1 cellular context compared by ENCODE assay signal in genomic region chr2:168780671-168781071, GRCh38.
TF ChIP-seq lines count a peak whose summit lies in the region.

No MANE protein-coding gene starts in this region.

TF ChIP-seq in HepG2, 621 proteins besides CTCF, POLR2A, EP300 and RAD21 (continued from another document and continues in another):
- TF ChIP-seq, protein P1, sequence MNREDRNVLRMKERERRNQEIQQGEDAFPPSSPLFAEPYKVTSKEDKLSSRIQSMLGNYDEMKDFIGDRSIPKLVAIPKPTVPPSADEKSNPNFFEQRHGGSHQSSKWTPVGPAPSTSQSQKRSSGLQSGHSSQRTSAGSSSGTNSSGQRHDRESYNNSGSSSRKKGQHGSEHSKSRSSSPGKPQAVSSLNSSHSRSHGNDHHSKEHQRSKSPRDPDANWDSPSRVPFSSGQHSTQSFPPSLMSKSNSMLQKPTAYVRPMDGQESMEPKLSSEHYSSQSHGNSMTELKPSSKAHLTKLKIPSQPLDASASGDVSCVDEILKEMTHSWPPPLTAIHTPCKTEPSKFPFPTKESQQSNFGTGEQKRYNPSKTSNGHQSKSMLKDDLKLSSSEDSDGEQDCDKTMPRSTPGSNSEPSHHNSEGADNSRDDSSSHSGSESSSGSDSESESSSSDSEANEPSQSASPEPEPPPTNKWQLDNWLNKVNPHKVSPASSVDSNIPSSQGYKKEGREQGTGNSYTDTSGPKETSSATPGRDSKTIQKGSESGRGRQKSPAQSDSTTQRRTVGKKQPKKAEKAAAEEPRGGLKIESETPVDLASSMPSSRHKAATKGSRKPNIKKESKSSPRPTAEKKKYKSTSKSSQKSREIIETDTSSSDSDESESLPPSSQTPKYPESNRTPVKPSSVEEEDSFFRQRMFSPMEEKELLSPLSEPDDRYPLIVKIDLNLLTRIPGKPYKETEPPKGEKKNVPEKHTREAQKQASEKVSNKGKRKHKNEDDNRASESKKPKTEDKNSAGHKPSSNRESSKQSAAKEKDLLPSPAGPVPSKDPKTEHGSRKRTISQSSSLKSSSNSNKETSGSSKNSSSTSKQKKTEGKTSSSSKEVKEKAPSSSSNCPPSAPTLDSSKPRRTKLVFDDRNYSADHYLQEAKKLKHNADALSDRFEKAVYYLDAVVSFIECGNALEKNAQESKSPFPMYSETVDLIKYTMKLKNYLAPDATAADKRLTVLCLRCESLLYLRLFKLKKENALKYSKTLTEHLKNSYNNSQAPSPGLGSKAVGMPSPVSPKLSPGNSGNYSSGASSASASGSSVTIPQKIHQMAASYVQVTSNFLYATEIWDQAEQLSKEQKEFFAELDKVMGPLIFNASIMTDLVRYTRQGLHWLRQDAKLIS (CRISPR knock-in tag; IDR thresholded peaks at IDR 0.05) = no peak
- peak; percentile 71; the same call in 1 of the 2 replicates for TF ChIP-seq TCF7 (IDR thresholded peaks at IDR 0.05; ENCODE audit: low read depth)
- TF ChIP-seq, protein P2, sequence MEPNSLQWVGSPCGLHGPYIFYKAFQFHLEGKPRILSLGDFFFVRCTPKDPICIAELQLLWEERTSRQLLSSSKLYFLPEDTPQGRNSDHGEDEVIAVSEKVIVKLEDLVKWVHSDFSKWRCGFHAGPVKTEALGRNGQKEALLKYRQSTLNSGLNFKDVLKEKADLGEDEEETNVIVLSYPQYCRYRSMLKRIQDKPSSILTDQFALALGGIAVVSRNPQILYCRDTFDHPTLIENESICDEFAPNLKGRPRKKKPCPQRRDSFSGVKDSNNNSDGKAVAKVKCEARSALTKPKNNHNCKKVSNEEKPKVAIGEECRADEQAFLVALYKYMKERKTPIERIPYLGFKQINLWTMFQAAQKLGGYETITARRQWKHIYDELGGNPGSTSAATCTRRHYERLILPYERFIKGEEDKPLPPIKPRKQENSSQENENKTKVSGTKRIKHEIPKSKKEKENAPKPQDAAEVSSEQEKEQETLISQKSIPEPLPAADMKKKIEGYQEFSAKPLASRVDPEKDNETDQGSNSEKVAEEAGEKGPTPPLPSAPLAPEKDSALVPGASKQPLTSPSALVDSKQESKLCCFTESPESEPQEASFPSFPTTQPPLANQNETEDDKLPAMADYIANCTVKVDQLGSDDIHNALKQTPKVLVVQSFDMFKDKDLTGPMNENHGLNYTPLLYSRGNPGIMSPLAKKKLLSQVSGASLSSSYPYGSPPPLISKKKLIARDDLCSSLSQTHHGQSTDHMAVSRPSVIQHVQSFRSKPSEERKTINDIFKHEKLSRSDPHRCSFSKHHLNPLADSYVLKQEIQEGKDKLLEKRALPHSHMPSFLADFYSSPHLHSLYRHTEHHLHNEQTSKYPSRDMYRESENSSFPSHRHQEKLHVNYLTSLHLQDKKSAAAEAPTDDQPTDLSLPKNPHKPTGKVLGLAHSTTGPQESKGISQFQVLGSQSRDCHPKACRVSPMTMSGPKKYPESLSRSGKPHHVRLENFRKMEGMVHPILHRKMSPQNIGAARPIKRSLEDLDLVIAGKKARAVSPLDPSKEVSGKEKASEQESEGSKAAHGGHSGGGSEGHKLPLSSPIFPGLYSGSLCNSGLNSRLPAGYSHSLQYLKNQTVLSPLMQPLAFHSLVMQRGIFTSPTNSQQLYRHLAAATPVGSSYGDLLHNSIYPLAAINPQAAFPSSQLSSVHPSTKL (CRISPR knock-in tag; IDR thresholded peaks at IDR 0.05) = 0 out of 2 replicates have a peak, but pooled peaks have one; percentile 26
- TF ChIP-seq MNT (IDR thresholded peaks at IDR 0.05) = no peak
- 0 out of 2 replicates have a peak, but pooled peaks have one; percentile 20 for TF ChIP-seq MED1 (CRISPR knock-in tag; IDR thresholded peaks at IDR 0.05)
- TF ChIP-seq, protein P3, sequence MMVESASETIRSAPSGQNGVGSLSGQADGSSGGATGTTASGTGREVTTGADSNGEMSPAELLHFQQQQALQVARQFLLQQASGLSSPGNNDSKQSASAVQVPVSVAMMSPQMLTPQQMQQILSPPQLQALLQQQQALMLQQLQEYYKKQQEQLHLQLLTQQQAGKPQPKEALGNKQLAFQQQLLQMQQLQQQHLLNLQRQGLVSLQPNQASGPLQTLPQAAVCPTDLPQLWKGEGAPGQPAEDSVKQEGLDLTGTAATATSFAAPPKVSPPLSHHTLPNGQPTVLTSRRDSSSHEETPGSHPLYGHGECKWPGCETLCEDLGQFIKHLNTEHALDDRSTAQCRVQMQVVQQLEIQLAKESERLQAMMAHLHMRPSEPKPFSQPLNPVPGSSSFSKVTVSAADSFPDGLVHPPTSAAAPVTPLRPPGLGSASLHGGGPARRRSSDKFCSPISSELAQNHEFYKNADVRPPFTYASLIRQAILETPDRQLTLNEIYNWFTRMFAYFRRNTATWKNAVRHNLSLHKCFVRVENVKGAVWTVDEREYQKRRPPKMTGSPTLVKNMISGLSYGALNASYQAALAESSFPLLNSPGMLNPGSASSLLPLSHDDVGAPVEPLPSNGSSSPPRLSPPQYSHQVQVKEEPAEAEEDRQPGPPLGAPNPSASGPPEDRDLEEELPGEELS (CRISPR knock-in tag; IDR thresholded peaks at IDR 0.05) = peak; percentile 51; the same call in 1 of the 2 replicates
- TF ChIP-seq, protein P4, sequence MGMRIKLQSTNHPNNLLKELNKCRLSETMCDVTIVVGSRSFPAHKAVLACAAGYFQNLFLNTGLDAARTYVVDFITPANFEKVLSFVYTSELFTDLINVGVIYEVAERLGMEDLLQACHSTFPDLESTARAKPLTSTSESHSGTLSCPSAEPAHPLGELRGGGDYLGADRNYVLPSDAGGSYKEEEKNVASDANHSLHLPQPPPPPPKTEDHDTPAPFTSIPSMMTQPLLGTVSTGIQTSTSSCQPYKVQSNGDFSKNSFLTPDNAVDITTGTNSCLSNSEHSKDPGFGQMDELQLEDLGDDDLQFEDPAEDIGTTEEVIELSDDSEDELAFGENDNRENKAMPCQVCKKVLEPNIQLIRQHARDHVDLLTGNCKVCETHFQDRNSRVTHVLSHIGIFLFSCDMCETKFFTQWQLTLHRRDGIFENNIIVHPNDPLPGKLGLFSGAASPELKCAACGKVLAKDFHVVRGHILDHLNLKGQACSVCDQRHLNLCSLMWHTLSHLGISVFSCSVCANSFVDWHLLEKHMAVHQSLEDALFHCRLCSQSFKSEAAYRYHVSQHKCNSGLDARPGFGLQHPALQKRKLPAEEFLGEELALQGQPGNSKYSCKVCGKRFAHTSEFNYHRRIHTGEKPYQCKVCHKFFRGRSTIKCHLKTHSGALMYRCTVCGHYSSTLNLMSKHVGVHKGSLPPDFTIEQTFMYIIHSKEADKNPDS (CRISPR knock-in tag; IDR thresholded peaks at IDR 0.05) = no peak
- TF ChIP-seq, protein P5, sequence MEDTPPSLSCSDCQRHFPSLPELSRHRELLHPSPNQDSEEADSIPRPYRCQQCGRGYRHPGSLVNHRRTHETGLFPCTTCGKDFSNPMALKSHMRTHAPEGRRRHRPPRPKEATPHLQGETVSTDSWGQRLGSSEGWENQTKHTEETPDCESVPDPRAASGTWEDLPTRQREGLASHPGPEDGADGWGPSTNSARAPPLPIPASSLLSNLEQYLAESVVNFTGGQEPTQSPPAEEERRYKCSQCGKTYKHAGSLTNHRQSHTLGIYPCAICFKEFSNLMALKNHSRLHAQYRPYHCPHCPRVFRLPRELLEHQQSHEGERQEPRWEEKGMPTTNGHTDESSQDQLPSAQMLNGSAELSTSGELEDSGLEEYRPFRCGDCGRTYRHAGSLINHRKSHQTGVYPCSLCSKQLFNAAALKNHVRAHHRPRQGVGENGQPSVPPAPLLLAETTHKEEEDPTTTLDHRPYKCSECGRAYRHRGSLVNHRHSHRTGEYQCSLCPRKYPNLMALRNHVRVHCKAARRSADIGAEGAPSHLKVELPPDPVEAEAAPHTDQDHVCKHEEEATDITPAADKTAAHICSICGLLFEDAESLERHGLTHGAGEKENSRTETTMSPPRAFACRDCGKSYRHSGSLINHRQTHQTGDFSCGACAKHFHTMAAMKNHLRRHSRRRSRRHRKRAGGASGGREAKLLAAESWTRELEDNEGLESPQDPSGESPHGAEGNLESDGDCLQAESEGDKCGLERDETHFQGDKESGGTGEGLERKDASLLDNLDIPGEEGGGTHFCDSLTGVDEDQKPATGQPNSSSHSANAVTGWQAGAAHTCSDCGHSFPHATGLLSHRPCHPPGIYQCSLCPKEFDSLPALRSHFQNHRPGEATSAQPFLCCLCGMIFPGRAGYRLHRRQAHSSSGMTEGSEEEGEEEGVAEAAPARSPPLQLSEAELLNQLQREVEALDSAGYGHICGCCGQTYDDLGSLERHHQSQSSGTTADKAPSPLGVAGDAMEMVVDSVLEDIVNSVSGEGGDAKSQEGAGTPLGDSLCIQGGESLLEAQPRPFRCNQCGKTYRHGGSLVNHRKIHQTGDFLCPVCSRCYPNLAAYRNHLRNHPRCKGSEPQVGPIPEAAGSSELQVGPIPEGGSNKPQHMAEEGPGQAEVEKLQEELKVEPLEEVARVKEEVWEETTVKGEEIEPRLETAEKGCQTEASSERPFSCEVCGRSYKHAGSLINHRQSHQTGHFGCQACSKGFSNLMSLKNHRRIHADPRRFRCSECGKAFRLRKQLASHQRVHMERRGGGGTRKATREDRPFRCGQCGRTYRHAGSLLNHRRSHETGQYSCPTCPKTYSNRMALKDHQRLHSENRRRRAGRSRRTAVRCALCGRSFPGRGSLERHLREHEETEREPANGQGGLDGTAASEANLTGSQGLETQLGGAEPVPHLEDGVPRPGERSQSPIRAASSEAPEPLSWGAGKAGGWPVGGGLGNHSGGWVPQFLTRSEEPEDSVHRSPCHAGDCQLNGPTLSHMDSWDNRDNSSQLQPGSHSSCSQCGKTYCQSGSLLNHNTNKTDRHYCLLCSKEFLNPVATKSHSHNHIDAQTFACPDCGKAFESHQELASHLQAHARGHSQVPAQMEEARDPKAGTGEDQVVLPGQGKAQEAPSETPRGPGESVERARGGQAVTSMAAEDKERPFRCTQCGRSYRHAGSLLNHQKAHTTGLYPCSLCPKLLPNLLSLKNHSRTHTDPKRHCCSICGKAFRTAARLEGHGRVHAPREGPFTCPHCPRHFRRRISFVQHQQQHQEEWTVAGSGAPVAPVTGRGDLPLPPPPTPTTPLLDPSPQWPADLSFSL (CRISPR knock-in tag; IDR thresholded peaks at IDR 0.05) = peak; percentile 79; the same call in 1 of the 2 replicates
- TF ChIP-seq, protein P6, sequence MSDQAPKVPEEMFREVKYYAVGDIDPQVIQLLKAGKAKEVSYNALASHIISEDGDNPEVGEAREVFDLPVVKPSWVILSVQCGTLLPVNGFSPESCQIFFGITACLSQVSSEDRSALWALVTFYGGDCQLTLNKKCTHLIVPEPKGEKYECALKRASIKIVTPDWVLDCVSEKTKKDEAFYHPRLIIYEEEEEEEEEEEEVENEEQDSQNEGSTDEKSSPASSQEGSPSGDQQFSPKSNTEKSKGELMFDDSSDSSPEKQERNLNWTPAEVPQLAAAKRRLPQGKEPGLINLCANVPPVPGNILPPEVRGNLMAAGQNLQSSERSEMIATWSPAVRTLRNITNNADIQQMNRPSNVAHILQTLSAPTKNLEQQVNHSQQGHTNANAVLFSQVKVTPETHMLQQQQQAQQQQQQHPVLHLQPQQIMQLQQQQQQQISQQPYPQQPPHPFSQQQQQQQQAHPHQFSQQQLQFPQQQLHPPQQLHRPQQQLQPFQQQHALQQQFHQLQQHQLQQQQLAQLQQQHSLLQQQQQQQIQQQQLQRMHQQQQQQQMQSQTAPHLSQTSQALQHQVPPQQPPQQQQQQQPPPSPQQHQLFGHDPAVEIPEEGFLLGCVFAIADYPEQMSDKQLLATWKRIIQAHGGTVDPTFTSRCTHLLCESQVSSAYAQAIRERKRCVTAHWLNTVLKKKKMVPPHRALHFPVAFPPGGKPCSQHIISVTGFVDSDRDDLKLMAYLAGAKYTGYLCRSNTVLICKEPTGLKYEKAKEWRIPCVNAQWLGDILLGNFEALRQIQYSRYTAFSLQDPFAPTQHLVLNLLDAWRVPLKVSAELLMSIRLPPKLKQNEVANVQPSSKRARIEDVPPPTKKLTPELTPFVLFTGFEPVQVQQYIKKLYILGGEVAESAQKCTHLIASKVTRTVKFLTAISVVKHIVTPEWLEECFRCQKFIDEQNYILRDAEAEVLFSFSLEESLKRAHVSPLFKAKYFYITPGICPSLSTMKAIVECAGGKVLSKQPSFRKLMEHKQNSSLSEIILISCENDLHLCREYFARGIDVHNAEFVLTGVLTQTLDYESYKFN (CRISPR knock-in tag; conservative IDR thresholded peaks at IDR 0.05) = 0 out of 2 replicates have a peak, but pooled peaks have one; percentile 51
- no peak for TF ChIP-seq ZFYVE20 (CRISPR knock-in tag; IDR thresholded peaks at IDR 0.05; ENCODE audit: borderline replicate concordance, low read depth)
- TF ChIP-seq SCMH1 (CRISPR knock-in tag; IDR thresholded peaks at IDR 0.05; ENCODE audit: borderline replicate concordance) = no peak
- no peak for TF ChIP-seq ZNF234 (CRISPR knock-in tag; conservative IDR thresholded peaks at IDR 0.05)
- TF ChIP-seq HNF1A (IDR thresholded peaks at IDR 0.05; ENCODE audit: low read depth) = 0 out of 2 replicates have a peak, but pooled peaks have one; percentile 24
- TF ChIP-seq HNF1A (CRISPR knock-in tag; IDR thresholded peaks at IDR 0.05; ENCODE audit: borderline replicate concordance) = no peak
- TF ChIP-seq HOXD1 (CRISPR knock-in tag; IDR thresholded peaks at IDR 0.05) = peak; percentile 91; the same call in 1 of the 2 replicates
